ENCODE assay signal across 18 cellular contexts in genomic region chr14:99734406-99735051, GRCh38. TPM values are rescaled to one million over a fixed set of nuclear protein-coding genes. Genes with fewer than 3 reads are reported as not detected.
DNase-seq lines count a peak whose midpoint lies in the region; ATAC-seq and TF ChIP-seq lines count a peak whose summit lies in the region.
"Had no signal": no experiment of that assay in that cellular context is flagged by ENCODE, and none has a peak within 500 bp of the region (broad histone marks: within the 10 kb centered on the region; RNA-seq: fewer than 3 reads in every experiment).

No MANE protein-coding gene starts in this region.

- peaks cover 22% of the 10 kb centered on the region for H3K27me3 Mint-ChIP-seq in activated CD8-positive, alpha-beta T cell treated with anti-CD3 and anti-CD28 coated beads, Interleukin-2, amount 10 ng/mL, durations not matched to agents 7 days and 5 days (ENCODE audit: low read depth)

- intact Hi-C loops in right cardiac atrium (cut with DNase I) (loop anchor here (5.0 to 10.0 kb wide), 3 partner anchors 58 to 153 kb away; partner anchors contain the start of gene EML1 (in 3 of the 4)), stomach (cut with DNase I; ENCODE audit: low total_unique reads) (no loop called here)

- CTCF ChIA-PET in activated CD8-positive, alpha-beta T cell treated with anti-CD3 and anti-CD28 coated beads, Interleukin-2, amount 10 ng/mL, durations not matched to agents 7 days and 5 days (lab: Charles Lee) = interaction anchor here (0.7 kb wide), 1 partner anchor 151 kb away, joined by 3 read pairs; no protein-coding TSS in a partner anchor

- H3K36me3 Mint-ChIP-seq in activated CD8-positive, alpha-beta T cell treated with anti-CD3 and anti-CD28 coated beads, Interleukin-2, amount 10 ng/mL, durations not matched to agents 7 days and 5 days (ENCODE audit: low read depth) = no peaks in the 10 kb centered on the region

- no peaks in the 10 kb centered on the region for H3K4me1 Mint-ChIP-seq in activated CD8-positive, alpha-beta T cell treated with anti-CD3 and anti-CD28 coated beads, Interleukin-2, amount 10 ng/mL, durations not matched to agents 7 days and 5 days (ENCODE audit: low read depth)
- H3K4me1 Mint-ChIP-seq: activated naive CD8-positive, alpha-beta T cell treated with anti-CD3 and anti-CD28 coated beads, Interleukin-2, amount 50 U/mL, for 24 hours had no signal

- no peak for TF ChIP-seq EP300 in stomach (IDR thresholded peaks at IDR 0.05)

- H3K9me3 ChIP-seq in SJSA1 (replicated peaks) (no peaks in the 10 kb centered on the region), right cardiac atrium (ENCODE audit: control insufficient read depth, low read length) (no peaks in the 10 kb centered on the region), stomach (no peaks in the 10 kb centered on the region)
- H3K9me3 ChIP-seq: esophagus muscularis mucosa, MG63 had no signal

- no peak for TF ChIP-seq CTCF in stomach (IDR thresholded peaks at IDR 0.05)

- WGBS in right cardiac atrium = 77% methylated on average over 18 of the region's 18 CpGs
- WGBS in stomach, 5 donors = 40 to 60% (median 46%) methylated on average over 9 to 18 of the region's 18 CpGs

- no peaks in the 10 kb centered on the region for H3K27me3 ChIP-seq in SJSA1 (replicated peaks)
- H3K27me3 ChIP-seq in right cardiac atrium (ENCODE audit: control insufficient read depth, insufficient read depth) = no peaks in the 10 kb centered on the region
- peaks cover 0 to 20% (median 6%) of the 10 kb centered on the region in 3 donors for H3K27me3 ChIP-seq in stomach
- H3K27me3 ChIP-seq: esophagus muscularis mucosa, MG63 had no signal

- H3K4me1 ChIP-seq in SJSA1 (replicated peaks) (peaks cover 87% of the 10 kb centered on the region), right cardiac atrium (ENCODE audit: control insufficient read depth, insufficient read depth, low read length) (no peaks in the 10 kb centered on the region), stomach (peaks cover 31 to 76% (median 58%) of the 10 kb centered on the region in 4 donors)

- H3K27ac ChIP-seq in SJSA1 (peak overlapping the region; percentile 55; the same call in 1 of the 2 replicates), right cardiac atrium (ENCODE audit: low read length) (peak overlapping the region; percentile 38), stomach (peak overlapping the region in 3 of 5 donors; percentile 8 to 37 (median 26))
- H3K27ac ChIP-seq: SK-N-MC had no signal

- H3K36me3 ChIP-seq in SJSA1 = 0 out of 2 replicates have a peak, but pooled peaks cover 4% of the 10 kb centered on the region
- no peaks in the 10 kb centered on the region for H3K36me3 ChIP-seq in stomach
- H3K36me3 ChIP-seq: esophagus muscularis mucosa, MG63 had no signal

- no peak for TF ChIP-seq POLR2A in stomach (IDR thresholded peaks at IDR 0.05)

- ATAC-seq in right cardiac atrium = no peak
- no peak for ATAC-seq in HG03342 (IDR thresholded peaks at IDR 0.05; ENCODE audit: unreplicated experiment)
- no peak for ATAC-seq in HG03460 (IDR thresholded peaks at IDR 0.05; ENCODE audit: unreplicated experiment)
- no peak for ATAC-seq in activated CD8-positive, alpha-beta T cell treated with anti-CD3 and anti-CD28 coated beads, Interleukin-2, amount 10 ng/mL, durations not matched to agents 7 days and 5 days
- ATAC-seq: activated naive CD8-positive, alpha-beta T cell treated with anti-CD3 and anti-CD28 coated beads, Interleukin-2, amount 50 U/mL, for 24 hours; stimulated activated naive CD8-positive, alpha-beta T cell treated with anti-CD3 and anti-CD28 coated beads, Interleukin-15, amount 100 ng/mL, for 72 hours had no signal

- no peaks in the 10 kb centered on the region for H3K9me3 Mint-ChIP-seq in activated CD8-positive, alpha-beta T cell treated with anti-CD3 and anti-CD28 coated beads, Interleukin-2, amount 10 ng/mL, durations not matched to agents 7 days and 5 days (ENCODE audit: insufficient read depth)
- H3K9me3 Mint-ChIP-seq: activated naive CD8-positive, alpha-beta T cell treated with anti-CD3 and anti-CD28 coated beads, Interleukin-2, amount 50 U/mL, for 24 hours; neural crest cell; stimulated activated naive CD8-positive, alpha-beta T cell treated with anti-CD3 and anti-CD28 coated beads, Interleukin-15, amount 100 ng/mL, for 72 hours had no signal

- H3K27ac Mint-ChIP-seq in activated CD8-positive, alpha-beta T cell treated with anti-CD3 and anti-CD28 coated beads, Interleukin-2, amount 10 ng/mL, durations not matched to agents 7 days and 5 days = no peak overlapping the region
- H3K27ac Mint-ChIP-seq: activated naive CD8-positive, alpha-beta T cell treated with anti-CD3 and anti-CD28 coated beads, Interleukin-2, amount 50 U/mL, for 24 hours; stimulated activated naive CD8-positive, alpha-beta T cell treated with anti-CD3 and anti-CD28 coated beads, Interleukin-15, amount 100 ng/mL, for 72 hours had no signal

- DNase-seq in NCI-H345 (lab: John Stamatoyannopoulos, UW) (peak; percentile 21), NCI-H345 treated with DMSO at 0.1 percent for 48 hours (lab: John Stamatoyannopoulos, UW; ENCODE audit: unreplicated experiment) (no peak), SJSA1 (ENCODE audit: low read depth in 1 of 2, low spot score in 2 of 2) (no peak), right cardiac atrium (peak in 2 of 3 donors; percentile 54 to 62), stomach (peak; percentile 69)
- DNase-seq in activated CD8-positive, alpha-beta T cell treated with anti-CD3 and anti-CD28 coated beads, Interleukin-2, amount 10 ng/mL, durations not matched to agents 7 days and 5 days = no peak
- DNase-seq: activated CD8-positive, alpha-beta memory T cell treated with anti-CD3 and anti-CD28 coated beads, Interleukin-2, amount 50 U/mL, for 48 hours; activated naive CD8-positive, alpha-beta T cell treated with anti-CD3 and anti-CD28 coated beads, Interleukin-2, amount 50 U/mL, for 24 hours; MG63; NCI-H2029 treated with DMSO at 0.1 percent for 48 hours; stimulated activated naive CD8-positive, alpha-beta T cell treated with anti-CD3 and anti-CD28 coated beads, Interleukin-15, amount 100 ng/mL, for 72 hours had no signal

- H3K4me3 ChIP-seq in SJSA1 (no peak overlapping the region), right cardiac atrium (ENCODE audit: low read length) (no peak overlapping the region), stomach (no peak overlapping the region)
- H3K4me3 ChIP-seq: esophagus muscularis mucosa, MG63, SK-N-MC, skin epidermis had no signal

- H3K4me3 Mint-ChIP-seq in activated CD8-positive, alpha-beta T cell treated with anti-CD3 and anti-CD28 coated beads, Interleukin-2, amount 10 ng/mL, durations not matched to agents 7 days and 5 days = no peak overlapping the region
- H3K4me3 Mint-ChIP-seq: activated naive CD8-positive, alpha-beta T cell treated with anti-CD3 and anti-CD28 coated beads, Interleukin-2, amount 50 U/mL, for 24 hours; stimulated activated naive CD8-positive, alpha-beta T cell treated with anti-CD3 and anti-CD28 coated beads, Interleukin-15, amount 100 ng/mL, for 72 hours had no signal

- POLR2A ChIA-PET in activated CD8-positive, alpha-beta T cell treated with anti-CD3 and anti-CD28 coated beads, Interleukin-2, amount 10 ng/mL, durations not matched to agents 7 days and 5 days (lab: Charles Lee) = no interaction called here

RNA-seq across cellular contexts. Expression of gene CYP46A1, which starts 50.4 kb away (rescaled TPM):
- total RNA-seq in SJSA1 (2014; rRNA removed; shearing (Covaris generic)) = 0.21 and 0.22 TPM in 2 replicates
- 1 to 10 TPM; 5.7 to 9.2 (median 7.9) TPM for total RNA-seq in right cardiac atrium
- polyA plus RNA-seq in right cardiac atrium = 5.8 TPM
- total RNA-seq in stomach = 1 to 10 TPM in 3 of 5 donors, not detected in 2; 1.2 to 2.9 (median 2.2) TPM
- polyA plus RNA-seq in stomach = under 1 TPM; 0.15 to 0.68 (median 0.53) TPM
- total RNA-seq in activated CD8-positive, alpha-beta T cell treated with anti-CD3 and anti-CD28 coated beads, Interleukin-2, amount 10 ng/mL, durations not matched to agents 7 days and 5 days = not detected
- total RNA-seq: HT1080 had no signal

RNA-seq across cellular contexts. Expression of gene EML1, which starts 58.7 kb away (rescaled TPM):
- 86.7 and 94.7 TPM in 2 replicates for total RNA-seq in SJSA1 (2014; rRNA removed; shearing (Covaris generic))
- total RNA-seq in right cardiac atrium (10 to 100 TPM; 32.5 to 39.1 (median 34.8) TPM), stomach (10 to 100 TPM; 30.1 to 66.5 (median 43.5) TPM)
- polyA plus RNA-seq in right cardiac atrium (11.2 TPM), stomach (10 to 100 TPM in 1 of 3 donors, 1 to 10 TPM in 2; 5.8 to 11.3 (median 6.7) TPM)
- not detected for total RNA-seq in activated CD8-positive, alpha-beta T cell treated with anti-CD3 and anti-CD28 coated beads, Interleukin-2, amount 10 ng/mL, durations not matched to agents 7 days and 5 days

Comparison
In these comparisons a context has a peak if more than half of its experiments do, and no peak if none do; other contexts are left out.
1. DNase-seq: peak in NCI-H345 (single experiment), right cardiac atrium (2 of 3) and stomach (single experiment); none in NCI-H345 treated with DMSO at 0.1 percent for 48 hours (single experiment), SJSA1 (0 of 2) and activated CD8-positive, alpha-beta T cell treated with anti-CD3 and anti-CD28 coated beads, Interleukin-2, amount 10 ng/mL, durations not matched to agents 7 days and 5 days (single experiment).
2. RNA of gene EML1, which starts 58.7 kb away (total RNA-seq): 86.7 to 94.7 TPM in SJSA1, 30.1 to 66.5 TPM in stomach and 32.5 to 39.1 TPM in right cardiac atrium; not detected in activated CD8-positive, alpha-beta T cell treated with anti-CD3 and anti-CD28 coated beads, Interleukin-2, amount 10 ng/mL, durations not matched to agents 7 days and 5 days; every median in the first group is over 10 times any median in the second.
3. Peak in every context shown above with its lines, with median percentiles within 50 percentile points of each other: H3K27ac ChIP-seq.